Comparison of ENCODE assay signal across 31 cellular contexts in genomic region chr20:38313676-38314075, GRCh38. TPM values are rescaled to one million over a fixed set of nuclear protein-coding genes. Genes with fewer than 3 reads are reported as not detected.
"Had no signal": no experiment of that assay in that cellular context is flagged by ENCODE, and none has a peak within 500 bp of the region (broad histone marks: within the 10 kb centered on the region; RNA-seq: fewer than 3 reads in every experiment).

No MANE protein-coding gene starts in this region.

- H3K4me1 Mint-ChIP-seq: mesothelial cell of epicardium; naive B cell; natural killer cell; nephron progenitor cell; neural progenitor cell; stimulated activated effector memory CD8-positive, alpha-beta T cell treated with anti-CD3 and anti-CD28 coated beads, Interleukin-12 subunit alpha, Interleukin-12 subunit beta, amount 100 ng/mL, for 72 hours; stimulated activated naive CD8-positive, alpha-beta T cell treated with anti-CD3 and anti-CD28 coated beads, Interleukin-15, amount 100 ng/mL, for 72 hours had no signal

- H3K36me3 ChIP-seq: lower lobe of right lung, neural progenitor cell, pancreas, prostate gland, sigmoid colon, tibial nerve, uterus had no signal

- H3K9ac ChIP-seq: neural progenitor cell had no signal

- FAIRE-seq: keratinocyte, pancreas, small intestine had no signal

- H3K4me1 ChIP-seq: lower lobe of right lung, neural progenitor cell, pancreas, prostate gland, sigmoid colon, spleen, uterus had no signal

- H3K9me3 Mint-ChIP-seq: mesothelial cell of epicardium; natural killer cell; neural progenitor cell; stimulated activated effector memory CD8-positive, alpha-beta T cell treated with anti-CD3 and anti-CD28 coated beads, Interleukin-12 subunit alpha, Interleukin-12 subunit beta, amount 100 ng/mL, for 72 hours; stimulated activated naive CD8-positive, alpha-beta T cell treated with anti-CD3 and anti-CD28 coated beads, Interleukin-15, amount 100 ng/mL, for 72 hours; type B pancreatic cell had no signal

- H3K4me2 ChIP-seq: neural progenitor cell had no signal

- H3K9me3 ChIP-seq: lower lobe of right lung, pancreas, prostate gland, sigmoid colon, spleen, tibial nerve, uterus had no signal

- H3K36me3 Mint-ChIP-seq: mesothelial cell of epicardium; naive B cell; natural killer cell; stimulated activated effector memory CD8-positive, alpha-beta T cell treated with anti-CD3 and anti-CD28 coated beads, Interleukin-12 subunit alpha, Interleukin-12 subunit beta, amount 100 ng/mL, for 72 hours; type B pancreatic cell had no signal

- H3K27ac Mint-ChIP-seq: mesothelial cell of epicardium; naive B cell; natural killer cell; nephron progenitor cell; neural progenitor cell; stimulated activated effector memory CD8-positive, alpha-beta T cell treated with anti-CD3 and anti-CD28 coated beads, Interleukin-12 subunit alpha, Interleukin-12 subunit beta, amount 100 ng/mL, for 72 hours; stimulated activated naive CD8-positive, alpha-beta T cell treated with anti-CD3 and anti-CD28 coated beads, Interleukin-15, amount 100 ng/mL, for 72 hours; type B pancreatic cell had no signal

- H3K4me3 ChIP-seq: lower lobe of right lung, neural progenitor cell, pancreas, prostate gland, sigmoid colon, spleen, tibial nerve, uterus had no signal

- H3K27ac ChIP-seq: lower lobe of right lung, neural progenitor cell, pancreas, prostate gland, sigmoid colon, spleen, tibial nerve, uterus had no signal

- H3K4me3 Mint-ChIP-seq: mesothelial cell of epicardium; naive B cell; natural killer cell; nephron progenitor cell; neural progenitor cell; stimulated activated effector memory CD8-positive, alpha-beta T cell treated with anti-CD3 and anti-CD28 coated beads, Interleukin-12 subunit alpha, Interleukin-12 subunit beta, amount 100 ng/mL, for 72 hours; stimulated activated naive CD8-positive, alpha-beta T cell treated with anti-CD3 and anti-CD28 coated beads, Interleukin-15, amount 100 ng/mL, for 72 hours; type B pancreatic cell had no signal

- ATAC-seq: left cardiac atrium; left lobe of liver; lower lobe of right lung; natural killer cell; pancreas; right cardiac atrium; stimulated activated effector memory CD8-positive, alpha-beta T cell treated with anti-CD3 and anti-CD28 coated beads, Interleukin-12 subunit alpha, Interleukin-12 subunit beta, amount 100 ng/mL, for 72 hours; stimulated activated naive CD8-positive, alpha-beta T cell treated with anti-CD3 and anti-CD28 coated beads, Interleukin-15, amount 100 ng/mL, for 72 hours had no signal

- H2AFZ ChIP-seq: neural progenitor cell had no signal

- H3K27me3 ChIP-seq: neural progenitor cell, pancreas, sigmoid colon, tibial nerve, uterus had no signal

- DNase-seq: hippocampal formation; kidney glomerular epithelial cell; left cardiac atrium; lower lobe of right lung; mammary epithelial cell; mesendoderm; naive B cell; natural killer cell; nephron progenitor cell; pancreas; retina; right cardiac atrium; sigmoid colon; small intestine; spleen; stimulated activated CD4-positive, alpha-beta T cell treated with anti-CD3 and anti-CD28 coated beads, Interleukin-4, amount 100 ng/mL, for 24 hours; stimulated activated naive CD4-positive, alpha-beta T cell treated with Interleukin-2 at 50 U/mL for 16 hours; stimulated activated naive CD8-positive, alpha-beta T cell treated with anti-CD3 and anti-CD28 coated beads, Interleukin-15, amount 100 ng/mL, for 72 hours; substantia nigra; uterus had no signal

RNA-seq across cellular contexts. Expression of gene BPI, which starts 9.7 kb away (rescaled TPM):
- total RNA-seq: left cardiac atrium, mammary epithelial cell, mesothelial cell of epicardium, ureter had no signal
- polyA plus RNA-seq: keratinocyte, mammary epithelial cell, pancreas, small intestine had no signal

RNA-seq across cellular contexts. Expression of gene LBP, which starts 32.6 kb away (rescaled TPM):
- total RNA-seq: lower lobe of right lung, mammary epithelial cell, mesothelial cell of epicardium, mononuclear cell, natural killer cell, spleen, temporal lobe, uterus had no signal
- polyA plus RNA-seq: keratinocyte, mammary epithelial cell had no signal

RNA-seq across cellular contexts. Expression of gene KIAA1755, which starts 53.1 kb away (rescaled TPM):
- total RNA-seq: natural killer cell had no signal
- polyA plus RNA-seq: keratinocyte had no signal
